In genomic region chr22:27984001-27984695, GRCh38 we compare ENCODE assay signal across 19 cellular contexts.
"Had no signal": no experiment of that assay in that cellular context is flagged by ENCODE, and none has a peak within 500 bp of the region (broad histone marks: within the 10 kb centered on the region; RNA-seq: fewer than 3 reads in every experiment).

No MANE protein-coding gene starts in this region.

- H3K4me3 ChIP-seq: heart left ventricle, skin epidermis had no signal

- H3K27me3 Mint-ChIP-seq: activated B cell treated with CpG ODN at 0.5 μM for 24 hours; activated CD4-positive, alpha-beta T cell treated with anti-CD3 and anti-CD28 coated beads, Interleukin-2, amount 10 ng/mL, durations not matched to agents 7 days and 5 days; activated T-helper 17 cell treated with anti-CD3 and anti-CD28 coated beads, Interleukin-2, amount 50 U/mL, for 72 hours; central memory CD8-positive, alpha-beta T cell; memory B cell; naive thymus-derived CD8-positive, alpha-beta T cell; stimulated activated naive B cell treated with anti-CD40 and anti-IgM and Interleukin-4, amounts not matched to agents 10 μg/mL and 1 μg/mL and 100 μg/mL, for 72 hours; type B pancreatic cell had no signal

- H3K4me1 Mint-ChIP-seq: activated B cell treated with CpG ODN at 0.5 μM for 24 hours; activated T-helper 17 cell treated with anti-CD3 and anti-CD28 coated beads, Interleukin-2, amount 50 U/mL, for 72 hours; central memory CD8-positive, alpha-beta T cell; memory B cell; stimulated activated naive B cell treated with anti-CD40 and anti-IgM and Interleukin-4, amounts not matched to agents 10 μg/mL and 1 μg/mL and 100 μg/mL, for 72 hours had no signal

- H3K36me3 ChIP-seq: neutrophil had no signal

- DNase-seq: activated B cell treated with CpG ODN at 0.5 μM for 24 hours; activated CD4-positive, alpha-beta T cell treated with anti-CD3 and anti-CD28 coated beads, Interleukin-2, amount 10 ng/mL, durations not matched to agents 7 days and 5 days; effector memory CD4-positive, alpha-beta T cell; naive thymus-derived CD8-positive, alpha-beta T cell; retina; stimulated activated CD4-positive, alpha-beta T cell treated with anti-CD3 and anti-CD28 coated beads, Interleukin-15, amount 100 ng/mL, for 24 hours; stimulated activated CD4-positive, alpha-beta T cell treated with anti-CD3 and anti-CD28 coated beads, Interleukin-4, amount 100 ng/mL, for 1 hour; stimulated activated naive B cell treated with anti-CD40 and anti-IgM and Interleukin-4, amounts not matched to agents 10 μg/mL and 1 μg/mL and 100 μg/mL, for 72 hours had no signal

- H3K27ac Mint-ChIP-seq: activated B cell treated with CpG ODN at 0.5 μM for 24 hours; activated CD4-positive, alpha-beta T cell treated with anti-CD3 and anti-CD28 coated beads, Interleukin-2, amount 10 ng/mL, durations not matched to agents 7 days and 5 days; activated naive CD4-positive, alpha-beta T cell treated with anti-CD3 and anti-CD28 coated beads, Interleukin-2, amount 50 U/mL, for 72 hours; activated T-helper 17 cell treated with anti-CD3 and anti-CD28 coated beads, Interleukin-2, amount 50 U/mL, for 72 hours; memory B cell; stimulated activated naive B cell treated with anti-CD40 and anti-IgM and Interleukin-4, amounts not matched to agents 10 μg/mL and 1 μg/mL and 100 μg/mL, for 72 hours; T-helper 2 cell treated with Interferon-gamma antibody and Interleukin-4, amounts not matched to agents 5 μg/mL and 100 μg/mL, for 36 hours; type B pancreatic cell had no signal

- H3K36me3 Mint-ChIP-seq: activated naive CD4-positive, alpha-beta T cell treated with anti-CD3 and anti-CD28 coated beads, Interleukin-2, amount 50 U/mL, for 72 hours had no signal

- FAIRE-seq: frontal cortex had no signal

- H3K9me3 Mint-ChIP-seq: activated B cell treated with CpG ODN at 0.5 μM for 24 hours; activated CD4-positive, alpha-beta T cell treated with anti-CD3 and anti-CD28 coated beads, Interleukin-2, amount 10 ng/mL, durations not matched to agents 7 days and 5 days; activated naive CD4-positive, alpha-beta T cell treated with anti-CD3 and anti-CD28 coated beads, Interleukin-2, amount 50 U/mL, for 72 hours; activated T-helper 17 cell treated with anti-CD3 and anti-CD28 coated beads, Interleukin-2, amount 50 U/mL, for 72 hours; central memory CD8-positive, alpha-beta T cell; memory B cell; naive thymus-derived CD8-positive, alpha-beta T cell; stimulated activated naive B cell treated with anti-CD40 and anti-IgM and Interleukin-4, amounts not matched to agents 10 μg/mL and 1 μg/mL and 100 μg/mL, for 72 hours; T-helper 2 cell treated with Interferon-gamma antibody and Interleukin-4, amounts not matched to agents 5 μg/mL and 100 μg/mL, for 36 hours; type B pancreatic cell had no signal

- H3K9me3 ChIP-seq: heart left ventricle, neutrophil had no signal

- H3K27me3 ChIP-seq: heart left ventricle, neutrophil had no signal

- H3K27ac ChIP-seq: epithelial cell of prostate, heart left ventricle, neutrophil, skin epidermis had no signal

- H3K4me3 Mint-ChIP-seq: activated B cell treated with CpG ODN at 0.5 μM for 24 hours; activated CD4-positive, alpha-beta T cell treated with anti-CD3 and anti-CD28 coated beads, Interleukin-2, amount 10 ng/mL, durations not matched to agents 7 days and 5 days; activated T-helper 17 cell treated with anti-CD3 and anti-CD28 coated beads, Interleukin-2, amount 50 U/mL, for 72 hours; central memory CD8-positive, alpha-beta T cell; memory B cell; naive thymus-derived CD8-positive, alpha-beta T cell; stimulated activated naive B cell treated with anti-CD40 and anti-IgM and Interleukin-4, amounts not matched to agents 10 μg/mL and 1 μg/mL and 100 μg/mL, for 72 hours; T-helper 2 cell treated with Interferon-gamma antibody and Interleukin-4, amounts not matched to agents 5 μg/mL and 100 μg/mL, for 36 hours; type B pancreatic cell had no signal
